Comparison of ENCODE assay signal across 18 cellular contexts in the genomic region with DNA sequence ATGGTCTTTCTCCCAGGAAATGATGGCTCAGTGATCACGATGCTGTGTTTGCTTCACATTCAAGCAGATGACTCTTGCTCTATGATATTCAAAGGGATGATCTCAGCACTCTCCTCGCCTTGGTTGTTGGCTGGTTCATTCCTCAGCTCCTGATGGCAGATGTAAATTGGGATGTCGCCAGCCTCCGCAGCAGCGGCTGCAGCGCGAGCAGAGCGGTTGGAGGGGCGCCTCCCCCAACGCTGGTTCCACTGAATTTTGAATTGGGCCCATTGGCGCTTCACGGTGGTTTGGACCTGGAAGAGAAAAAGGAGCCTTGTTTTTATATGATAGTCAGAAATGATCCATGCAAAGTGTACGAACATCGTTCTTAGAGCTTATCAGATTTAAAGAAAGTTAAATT.
DNase-seq lines count a peak whose midpoint lies in the region; TF ChIP-seq lines count a peak whose summit lies in the region.
"Had no signal": no experiment of that assay in that cellular context is flagged by ENCODE, and none has a peak within 500 bp of the region (broad histone marks: within the 10 kb centered on the region; RNA-seq: fewer than 3 reads in every experiment).

No MANE protein-coding gene starts in this region.

- no peak overlapping the region for H4K91ac ChIP-seq in neuronal stem cell (ENCODE audit: low read depth, low read length, poor library complexity)

- H3K36me3 ChIP-seq in DOHH2 (ENCODE audit: control insufficient read depth, low read length) (peaks cover 15% of the 10 kb centered on the region), MM.1S (replicated peaks; ENCODE audit: insufficient read depth, low read length) (no peaks in the 10 kb centered on the region), neuronal stem cell (replicated peaks in 1 of 2; ENCODE audit: control insufficient read depth in 2 of 2, insufficient read depth in 2 of 2, low read length in 2 of 2) (no peaks in the 10 kb centered on the region)
- H3K36me3 ChIP-seq: BLaER1 treated with 17β-estradiol and CSF1 and Interleukin-3, amounts not matched to agents 10 nM and 100 nM had no signal

- no peak overlapping the region for H2AFZ ChIP-seq in MM.1S (ENCODE audit: low read length)
- H2AFZ ChIP-seq in neuronal stem cell (ENCODE audit: low read length) = peak overlapping the region; percentile 66

- no peaks in the 10 kb centered on the region for H3K9me2 ChIP-seq in DOHH2 (replicated peaks; ENCODE audit: control insufficient read depth, low read length)
- no peaks in the 10 kb centered on the region for H3K9me2 ChIP-seq in MM.1S (replicated peaks; ENCODE audit: insufficient read depth, low read length)

- H3K4ac ChIP-seq in neuronal stem cell (ENCODE audit: low read length) = no peak overlapping the region

- no CpG with 5 or more reads among the region's 14 CpGs for WGBS in neuronal stem cell (ENCODE audit: extremely low coverage in 2 of 2, insufficient read length in 2 of 2, insufficient replicate concordance in 1 of 2), 2 donors

- H3K4me3 ChIP-seq in DOHH2 (ENCODE audit: low read length) = peak overlapping the region; percentile 38
- no peak overlapping the region for H3K4me3 ChIP-seq in MM.1S (ENCODE audit: low read length)
- H3K4me3 ChIP-seq in neuronal stem cell (ENCODE audit: low read length in 2 of 2) = no peak overlapping the region
- H3K4me3 ChIP-seq: A549; BLaER1 treated with 17β-estradiol and CSF1 and Interleukin-3, amounts not matched to agents 10 nM and 100 nM; GM12878 had no signal

- DNase-seq in MM.1S (no peak), neuronal stem cell (ENCODE audit: low spot score) (no peak), UCSD-AML1 (lab: John Stamatoyannopoulos, UW; ENCODE audit: unreplicated experiment) (no peak), ecto neural progenitor cell (ENCODE audit: low spot score) (no peak)
- DNase-seq: AML-193; Caco-2; Calu3; CD4-positive, alpha-beta T cell; CD8-positive, alpha-beta T cell; DMS79 treated with DMSO at 0.1 percent for 48 hours; EL; GDM1 had no signal

- no peak overlapping the region for H3K18ac ChIP-seq in neuronal stem cell (ENCODE audit: low read length)

- H2BK15ac ChIP-seq in neuronal stem cell (ENCODE audit: low read length) = no peak overlapping the region

- H3K27me3 ChIP-seq in DOHH2 (ENCODE audit: control insufficient read depth, low read length) = no peaks in the 10 kb centered on the region
- no peaks in the 10 kb centered on the region for H3K27me3 ChIP-seq in MM.1S (replicated peaks; ENCODE audit: insufficient read depth, low read length)
- no peaks in the 10 kb centered on the region for H3K27me3 ChIP-seq in neuronal stem cell (ENCODE audit: control insufficient read depth in 3 of 3, insufficient read depth in 3 of 3, low read depth in 1 of 3, low read length in 3 of 3)
- H3K27me3 ChIP-seq: BLaER1 treated with 17β-estradiol and CSF1 and Interleukin-3, amounts not matched to agents 10 nM and 100 nM had no signal

- H4K20me1 ChIP-seq in DOHH2 (ENCODE audit: control insufficient read depth, insufficient read depth, low read depth, low read length) (no peaks in the 10 kb centered on the region), MM.1S (ENCODE audit: insufficient read depth, low read length) (no peaks in the 10 kb centered on the region)
- H4K20me1 ChIP-seq: BLaER1 treated with 17β-estradiol and CSF1 and Interleukin-3, amounts not matched to agents 10 nM and 100 nM had no signal

- H3K79me2 ChIP-seq in DOHH2 (ENCODE audit: control insufficient read depth, low read length) (no peaks in the 10 kb centered on the region), MM.1S (ENCODE audit: low read length) (no peaks in the 10 kb centered on the region)

- no peak for TF ChIP-seq CTCF in DOHH2 (IDR thresholded peaks at IDR 0.05; ENCODE audit: low read depth, low read length, poor library complexity, severe bottlenecking)
- no peak for TF ChIP-seq CTCF in MM.1S (IDR thresholded peaks at IDR 0.05; ENCODE audit: low read length)

- no peak overlapping the region for H3K14ac ChIP-seq in neuronal stem cell (ENCODE audit: low read length)

- no peaks in the 10 kb centered on the region for H3K79me1 ChIP-seq in neuronal stem cell (ENCODE audit: low read depth, low read length)

- H2BK12ac ChIP-seq in neuronal stem cell (ENCODE audit: low read length) = no peak overlapping the region

- H2AK5ac ChIP-seq in neuronal stem cell (ENCODE audit: low read depth, low read length) = no peak overlapping the region

- H2BK5ac ChIP-seq in neuronal stem cell (ENCODE audit: low read length) = no peak overlapping the region

- no peak overlapping the region for H3K9ac ChIP-seq in MM.1S (ENCODE audit: low read length)
- H3K9ac ChIP-seq in neuronal stem cell (ENCODE audit: low read depth, low read length, poor library complexity) = no peak overlapping the region
- H3K9ac ChIP-seq: BLaER1 treated with 17β-estradiol and CSF1 and Interleukin-3, amounts not matched to agents 10 nM and 100 nM had no signal

- no peak overlapping the region for H4K8ac ChIP-seq in neuronal stem cell (ENCODE audit: low read depth, low read length)

- H3K27ac ChIP-seq in DOHH2 (ENCODE audit: low read depth, low read length) (peak overlapping the region; percentile 76), MM.1S (ENCODE audit: low read length) (no peak overlapping the region), neuronal stem cell (replicated peaks; ENCODE audit: low read length) (no peak overlapping the region)
- H3K27ac ChIP-seq: 22Rv1; A549; BLaER1 treated with 17β-estradiol and CSF1 and Interleukin-3, amounts not matched to agents 10 nM and 100 nM; C4-2B had no signal

- H3K4me2 ChIP-seq in DOHH2 (ENCODE audit: low read length) (peak overlapping the region; percentile 71), MM.1S (ENCODE audit: low read depth, low read length) (peak overlapping the region; percentile 49; the same call in 1 of the 2 replicates), neuronal stem cell (ENCODE audit: insufficient read depth, low read length, poor library complexity, severe bottlenecking) (no peak overlapping the region)
- H3K4me2 ChIP-seq: A549 had no signal

- H3K4me1 ChIP-seq in DOHH2 (ENCODE audit: control insufficient read depth, low read length) (peaks cover 67% of the 10 kb centered on the region), MM.1S (ENCODE audit: low read length) (peaks cover 31% of the 10 kb centered on the region), neuronal stem cell (ENCODE audit: control insufficient read depth in 2 of 2, insufficient read depth in 1 of 2, low read depth in 1 of 2, low read length in 2 of 2) (peaks cover 0 to 6% of the 10 kb centered on the region in 2 donors)
- H3K4me1 ChIP-seq: A549, Caco-2 had no signal

- H2BK120ac ChIP-seq in neuronal stem cell (ENCODE audit: low read depth, low read length) = no peak overlapping the region

- H3K9me3 ChIP-seq in DOHH2 (ENCODE audit: control insufficient read depth, insufficient read depth, low read length) = peaks cover 6% of the 10 kb centered on the region
- no peaks in the 10 kb centered on the region for H3K9me3 ChIP-seq in MM.1S (replicated peaks; ENCODE audit: insufficient read depth, low read length)
- no peaks in the 10 kb centered on the region for H3K9me3 ChIP-seq in neuronal stem cell (replicated peaks in 1 of 2; ENCODE audit: control insufficient read depth in 2 of 2, insufficient read depth in 1 of 2, low read depth in 1 of 2, low read length in 2 of 2)
- H3K9me3 ChIP-seq: A549; BLaER1 treated with 17β-estradiol and CSF1 and Interleukin-3, amounts not matched to agents 10 nM and 100 nM; Caco-2 had no signal

- peaks cover 11% of the 10 kb centered on the region for H3F3A ChIP-seq in DOHH2 (ENCODE audit: control insufficient read depth, insufficient read depth)
- H3F3A ChIP-seq in MM.1S (ENCODE audit: insufficient read depth, low read length) = peaks cover 8% of the 10 kb centered on the region

- no peak overlapping the region for H3K23ac ChIP-seq in neuronal stem cell (ENCODE audit: low read depth, low read length, poor library complexity)
